1 cellular context compared by ENCODE assay signal in the genomic region with DNA sequence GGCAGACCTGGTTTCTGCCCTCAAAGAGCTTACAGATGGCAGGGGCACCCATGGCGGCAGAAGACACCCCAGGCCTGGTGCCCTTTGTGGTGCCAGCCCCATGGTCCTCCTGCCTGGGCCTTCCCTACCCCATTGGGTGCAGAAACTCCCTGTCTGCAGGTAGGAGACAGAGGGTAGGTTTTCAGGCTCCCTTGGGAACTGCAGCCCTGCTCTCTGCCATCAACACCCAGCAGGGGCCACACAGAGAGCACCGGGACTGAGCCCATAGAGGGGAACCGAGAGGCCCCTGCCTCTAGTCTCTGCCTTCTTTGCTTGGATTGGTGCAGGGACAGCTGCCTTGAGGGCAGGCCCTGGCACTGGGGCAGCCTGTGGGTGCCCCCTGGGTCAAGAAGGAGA.
TF ChIP-seq lines count a peak whose summit lies in the region.

No MANE protein-coding gene starts in this region.

TF ChIP-seq in GM23338, 12 proteins besides CTCF, POLR2A, EP300 and RAD21 (continued from another document):
- TF ChIP-seq ZNF462 (CRISPR knock-in tag; IDR thresholded peaks at IDR 0.05), result no peak
- TF ChIP-seq JUNB (IDR thresholded peaks at IDR 0.05; ENCODE audit: unreplicated experiment), result no peak
TF ChIP-seq in GM23338: peak in this region for 0.
